22 cellular contexts compared by ENCODE assay signal in the genomic region with DNA sequence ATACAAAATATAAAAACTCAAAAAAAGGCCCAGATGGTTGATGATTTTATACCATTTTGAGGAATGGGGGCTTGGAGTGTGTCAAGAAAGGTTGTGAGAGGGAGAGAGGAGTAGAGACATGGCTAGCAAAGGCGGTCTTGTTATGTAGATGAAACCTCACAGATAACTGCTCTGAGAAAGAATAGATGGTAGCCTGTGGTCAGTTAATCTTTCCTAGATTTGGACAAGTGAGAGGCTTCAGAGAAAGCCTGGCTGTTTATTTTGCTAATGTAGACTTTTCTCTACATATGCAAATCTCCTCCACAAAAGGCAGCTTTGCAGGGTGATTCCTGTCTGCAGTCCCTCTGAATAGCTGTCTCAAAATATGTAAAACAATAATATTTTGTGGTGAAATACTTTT.
DNase-seq lines count a peak whose midpoint lies in the region; ATAC-seq, FAIRE-seq and TF ChIP-seq lines count a peak whose summit lies in the region.
"Had no signal": no experiment of that assay in that cellular context is flagged by ENCODE, and none has a peak within 500 bp of the region (broad histone marks: within the 10 kb centered on the region; RNA-seq: fewer than 3 reads in every experiment).

No MANE protein-coding gene starts in this region.

- H4K5ac ChIP-seq in H1 (ENCODE audit: insufficient read length, low read depth, low read length), result peak overlapping the region; percentile 94

- no peak overlapping the region for H4K8ac ChIP-seq in H1 (ENCODE audit: extremely low read depth, insufficient read depth, low read length)

- no peaks in the 10 kb centered on the region for H3K79me1 ChIP-seq in H1 (ENCODE audit: low read depth, low read length)

- H2BK120ac ChIP-seq in H1 (replicated peaks; ENCODE audit: low read depth, low read length), result no peak overlapping the region

- H3K18ac ChIP-seq in H1 (ENCODE audit: extremely low read depth, low read length), result no peak overlapping the region

- peak overlapping the region; percentile 18 to 44; a peak in 2 of 4 replicates for H3K4me2 ChIP-seq in H1 (ENCODE audit: insufficient read depth in 1 of 2, low read depth in 2 of 2, low read length in 2 of 2)

- CTCF ChIA-PET in H1 (lab: Charles Lee; ENCODE audit: partially characterized antibody), result interaction anchor here (1.2 to 1.4 kb wide), 2 partner anchors 18 to 28 kb away, joined by 3 to 4 read pairs; no protein-coding TSS in a partner anchor

- no peak overlapping the region for H3K56ac ChIP-seq in H1 (replicated peaks; ENCODE audit: insufficient read length, low read depth, low read length)

- H4K91ac ChIP-seq in H1 (replicated peaks; ENCODE audit: insufficient read length, low read length), result no peak overlapping the region

- H2BK5ac ChIP-seq in H1 (ENCODE audit: low read depth, low read length), result no peak overlapping the region

- H3K27ac ChIP-seq in HUES48 (ENCODE audit: low read depth, low read length), result peak overlapping the region; percentile 80
- no peak overlapping the region for H3K27ac ChIP-seq in H1 (ENCODE audit: low read depth, low read length)
- H3K27ac ChIP-seq: GM23248, HL-60, Peyer's patch had no signal

- no peak overlapping the region for H3K14ac ChIP-seq in H1 (ENCODE audit: insufficient read length)

- no peaks in the 10 kb centered on the region for H3K79me2 ChIP-seq in H1 (ENCODE audit: control insufficient read depth in 1 of 2, insufficient read depth in 2 of 2, low read length in 2 of 2)

- H2BK20ac ChIP-seq in H1 (ENCODE audit: low read length), result no peak overlapping the region

- TF ChIP-seq RAD21 in H1 (IDR thresholded peaks at IDR 0.05 in 1 of 2, conservative IDR thresholded peaks at IDR 0.05 in 1 of 2; ENCODE audit: low read depth in 2 of 2, low read length in 2 of 2), result no peak

- DNase-seq in H1 (ENCODE audit: low read depth in 1 of 2, low spot score in 2 of 2) (peak in 1 of 2 experiments; percentile 15), iPS-NIHi11 (ENCODE audit: low spot score) (peak; percentile 26), Kasumi-1 (lab: John Stamatoyannopoulos, UW) (no peak), inferior parietal cortex (ENCODE audit: extremely low spot score) (no peak)
- DNase-seq: C1 segment of cervical spinal cord; CD8-positive, alpha-beta T cell; DMS 273 treated with DMSO at 0.1 percent for 48 hours; DND-41; GM23248; MV-4-11; NCI-H1105; NCI-H2029; NCI-H446 treated with DMSO at 0.1 percent for 48 hours; NCI-H82; Peyer's patch; SHP77 treated with DMSO at 0.1 percent for 48 hours; T-helper 1 cell had no signal

- no peaks in the 10 kb centered on the region for H3K23me2 ChIP-seq in H1 (ENCODE audit: low read depth, low read length)

- H3K4ac ChIP-seq in H1 (replicated peaks; ENCODE audit: insufficient read length, low read depth, low read length), result no peak overlapping the region

- WGBS in H1 (ENCODE audit: extremely low coverage in 1 of 2, insufficient coverage in 1 of 2, insufficient read length in 1 of 2, insufficient replicate concordance in 2 of 2, low coverage in 1 of 2, low lambda C conversion rate in 2 of 2, missing lambda C conversion rate in 1 of 2), 2 experiments, result 7% methylated on average over 1 of the region's 1 CpG; no CpG with 5 or more reads in 1 of the 2 experiments

- no peak overlapping the region for H2BK12ac ChIP-seq in H1 (ENCODE audit: low read depth, low read length)

- peaks cover 33% of the 10 kb centered on the region for H3K4me1 ChIP-seq in HUES48 (ENCODE audit: control insufficient read depth, insufficient read depth, low read length)
- peaks cover 0 to 16% (median 4%) of the 10 kb centered on the region in 4 experiments; a peak in 6 of 7 replicates for H3K4me1 ChIP-seq in H1 (replicated peaks in 1 of 4; ENCODE audit: control insufficient read depth in 3 of 4, insufficient read depth in 4 of 4, low read length in 3 of 4)
- H3K4me1 ChIP-seq: Peyer's patch had no signal

- TF ChIP-seq POLR2A in H1 (IDR thresholded peaks at IDR 0.05; ENCODE audit: control extremely low read depth in 1 of 2, low read depth in 2 of 2, low read length in 2 of 2), result no peak

- no peaks in the 10 kb centered on the region for H4K20me1 ChIP-seq in H1 (replicated peaks in 1 of 2; ENCODE audit: control insufficient read depth in 1 of 2, insufficient read depth in 2 of 2, low read length in 2 of 2)

- TF ChIP-seq CTCF in H1 (IDR thresholded peaks at IDR 0.05; ENCODE audit: control extremely low read depth in 1 of 3, insufficient read depth in 1 of 3, low read depth in 1 of 3, low read length in 3 of 3), result no peak

- H2BK15ac ChIP-seq in H1 (ENCODE audit: low read length), result no peak overlapping the region

- POLR2A ChIA-PET in H1 (lab: Charles Lee; ENCODE audit: partially characterized antibody), result no interaction called here

- no peak overlapping the region for H3K23ac ChIP-seq in H1 (ENCODE audit: insufficient read length)

- H2AFZ ChIP-seq in H1 (ENCODE audit: low read length), result no peak overlapping the region
- H2AFZ ChIP-seq: GM23248 had no signal

- no peak for FAIRE-seq in H1 (lab: Jason Lieb, UNC)
- FAIRE-seq: K562 had no signal

- ATAC-seq in GM18873 (IDR thresholded peaks at IDR 0.05; ENCODE audit: low FRiP score, unreplicated experiment) (no peak), GM18907 (IDR thresholded peaks at IDR 0.05; ENCODE audit: unreplicated experiment) (no peak)
- ATAC-seq: CD8-positive, alpha-beta T cell; K562 had no signal

- H2AK5ac ChIP-seq in H1 (ENCODE audit: low read depth, low read length), result no peak overlapping the region

- no peaks in the 10 kb centered on the region for H3K27me3 ChIP-seq in HUES48 (ENCODE audit: control insufficient read depth, insufficient read depth, low read length)
- H3K27me3 ChIP-seq in H1 (replicated peaks in 1 of 4; ENCODE audit: control insufficient read depth in 3 of 4, extremely low read depth in 1 of 4, insufficient read depth in 3 of 4, low read length in 3 of 4), result no peaks in the 10 kb centered on the region
- H3K27me3 ChIP-seq: Peyer's patch had no signal

- peaks cover 5% of the 10 kb centered on the region; the same call in 1 of the 2 replicates for H3K9me3 ChIP-seq in HUES48 (ENCODE audit: control insufficient read depth, insufficient read depth, low read length)
- H3K9me3 ChIP-seq in H1 (ENCODE audit: insufficient read depth in 2 of 2, low read depth in 1 of 2, low read length in 1 of 2), result peaks cover 0 to 3% of the 10 kb centered on the region in 2 experiments; a peak in 1 of 4 replicates
- H3K9me3 ChIP-seq: Peyer's patch had no signal

- H3K36me3 ChIP-seq in HUES48 (ENCODE audit: control insufficient read depth, insufficient read depth, low read length), result no peaks in the 10 kb centered on the region
- H3K36me3 ChIP-seq in H1 (ENCODE audit: control insufficient read depth in 2 of 4, insufficient read depth in 4 of 4, low read length in 3 of 4), result no peaks in the 10 kb centered on the region; a peak in 1 of 8 replicates
- H3K36me3 ChIP-seq: Peyer's patch had no signal

- H3K9ac ChIP-seq in HUES48 (ENCODE audit: low read depth, low read length) (no peak overlapping the region), H1 (replicated peaks in 1 of 4; ENCODE audit: extremely low read depth in 1 of 4, low read depth in 3 of 4, low read length in 3 of 4) (no peak overlapping the region)
- H3K9ac ChIP-seq: GM23248 had no signal

- no peak for TF ChIP-seq EP300 in H1 (IDR thresholded peaks at IDR 0.05; ENCODE audit: borderline replicate concordance in 1 of 2, low read depth in 2 of 2, low read length in 2 of 2)

- H3K4me3 ChIP-seq in HUES48 (ENCODE audit: low read depth, low read length) (no peak overlapping the region), H1 (ENCODE audit: extremely low read depth in 1 of 4, insufficient read depth in 2 of 4, low read depth in 3 of 4, low read length in 4 of 4) (peak overlapping the region in 1 of 4 experiments; percentile 24; a peak in 1 of 8 replicates)
- H3K4me3 ChIP-seq: GM23248, K562, Peyer's patch had no signal

TF ChIP-seq in H1, 55 proteins besides CTCF, POLR2A, EP300 and RAD21:
- peak; percentile 25 for TF ChIP-seq NANOG (IDR thresholded peaks at IDR 0.05; ENCODE audit: insufficient read depth, low read depth, low read length, poor library complexity, severe bottlenecking)
- TF ChIP-seq HDAC2 (IDR thresholded peaks at IDR 0.05; ENCODE audit: borderline replicate concordance in 1 of 2, low read depth in 2 of 2, low read length in 2 of 2), result 0 out of 4 replicates have a peak, but pooled peaks of 1 of the 2 experiments have one; percentile 51
- TF ChIP-seq JUN (IDR thresholded peaks at IDR 0.05; ENCODE audit: low read depth, low read length), result no peak
- TF ChIP-seq YY1 (IDR thresholded peaks at IDR 0.05; ENCODE audit: low read depth, low read length), result no peak
